8 cellular contexts compared by ENCODE assay signal in the genomic region with DNA sequence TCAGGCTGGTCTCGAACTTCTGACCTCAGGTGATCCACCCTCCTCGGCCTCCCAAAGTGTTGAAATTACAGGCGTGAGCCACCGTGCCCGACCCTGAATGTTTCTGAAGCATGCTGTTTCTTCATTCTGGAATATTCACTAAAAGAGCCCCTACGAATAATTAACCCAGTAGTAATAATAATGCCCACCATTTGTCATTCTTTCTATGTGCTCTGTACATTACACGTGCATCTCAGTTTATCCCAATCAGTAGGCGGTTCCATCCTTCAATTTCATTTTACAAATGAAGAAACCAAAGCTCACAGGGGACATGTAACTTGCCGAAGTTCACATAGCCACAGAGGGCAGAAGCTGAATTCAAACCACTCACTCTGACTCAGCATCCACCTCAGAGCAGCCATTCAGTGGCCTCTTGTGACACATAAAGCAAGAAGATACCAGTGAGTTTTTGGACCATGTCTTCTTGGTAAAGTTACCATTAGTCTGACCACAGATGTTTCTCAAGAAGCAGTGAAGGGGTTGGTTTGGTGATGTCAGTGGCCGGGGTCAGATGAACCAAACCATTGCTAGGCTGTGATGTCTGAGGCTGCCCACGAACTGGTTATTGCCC.
DNase-seq lines count a peak whose midpoint lies in the region; ATAC-seq and TF ChIP-seq lines count a peak whose summit lies in the region.

No MANE protein-coding gene starts in this region.

- POLR2A ChIA-PET in BJ (lab: Charles Lee) = interaction anchor here (0.6 kb wide), 1 partner anchor 81 kb away, joined by 5 read pairs; no protein-coding TSS in a partner anchor

- CTCF ChIA-PET in BJ (lab: Yijun Ruan, JAX) = interaction anchor here (0.9 to 1.2 kb wide), 3 partner anchors 9 to 120 kb away, joined by 3 to 4 read pairs (median 3); no protein-coding TSS in a partner anchor

- peak overlapping the region; percentile 36 for H3K4me3 Mint-ChIP-seq in type B pancreatic cell
- no peak overlapping the region for H3K4me3 Mint-ChIP-seq in nephron progenitor cell

- peaks cover 23% of the 10 kb centered on the region for H3K4me1 Mint-ChIP-seq in type B pancreatic cell (ENCODE audit: unreplicated experiment)
- peaks cover 38% of the 10 kb centered on the region for H3K4me1 Mint-ChIP-seq in nephron progenitor cell

- H3K36me3 ChIP-seq in BJ (ENCODE audit: control insufficient read depth, insufficient read depth, low read length) = no peaks in the 10 kb centered on the region

- TF ChIP-seq CTCF in BJ (IDR thresholded peaks at IDR 0.05; ENCODE audit: insufficient read depth, low read depth, low read length) (no peak), type B pancreatic cell (conservative IDR thresholded peaks at IDR 0.05) (no peak), nephron progenitor cell (IDR thresholded peaks at IDR 0.05) (no peak)

- DNase-seq in BJ (ENCODE audit: low read depth) (peak; percentile 92), activated T-cell treated with anti-CD3 and anti-CD28 coated beads for 4 hours (peak; percentile 19), kidney glomerular epithelial cell (lab: John Stamatoyannopoulos, UW) (peak; percentile 99), type B pancreatic cell (ENCODE audit: extremely low spot score, unreplicated experiment) (no peak), NCI-H2227 treated with DMSO at 0.1 percent for 48 hours (lab: John Stamatoyannopoulos, UW) (no peak), nephron progenitor cell (no peak)

- H3K27ac Mint-ChIP-seq in type B pancreatic cell = peak overlapping the region; percentile 58
- H3K27ac Mint-ChIP-seq in nephron progenitor cell = no peak overlapping the region

- H3K27me3 Mint-ChIP-seq in type B pancreatic cell (no peaks in the 10 kb centered on the region), nephron progenitor cell (ENCODE audit: low read depth, poor library complexity) (peaks cover 3% of the 10 kb centered on the region)

- H3K4me3 ChIP-seq in BJ (ENCODE audit: low read depth, low read length) = no peak overlapping the region

- no peaks in the 10 kb centered on the region for H3K9me3 Mint-ChIP-seq in type B pancreatic cell
- H3K9me3 Mint-ChIP-seq in nephron progenitor cell = no peaks in the 10 kb centered on the region

- no peaks in the 10 kb centered on the region for H3K27me3 ChIP-seq in BJ (ENCODE audit: control insufficient read depth, insufficient read depth, low read length)

- ATAC-seq in GM19468 (IDR thresholded peaks at IDR 0.05; ENCODE audit: extremely low read depth, unreplicated experiment) (peak; percentile 55), HG03571 (IDR thresholded peaks at IDR 0.05; ENCODE audit: unreplicated experiment) (peak; percentile 82)

- H3K36me3 Mint-ChIP-seq in type B pancreatic cell (no peaks in the 10 kb centered on the region), nephron progenitor cell (ENCODE audit: low read depth) (no peaks in the 10 kb centered on the region)

Comparison
In these comparisons a context has a peak if more than half of its experiments do, and no peak if none do; other contexts are left out.
1. DNase-seq: peak in BJ (single experiment), activated T-cell treated with anti-CD3 and anti-CD28 coated beads for 4 hours (single experiment) and kidney glomerular epithelial cell (single experiment); none in type B pancreatic cell (single experiment), NCI-H2227 treated with DMSO at 0.1 percent for 48 hours (single experiment) and nephron progenitor cell (single experiment).